1 cellular context compared by ENCODE assay signal in the genomic region with DNA sequence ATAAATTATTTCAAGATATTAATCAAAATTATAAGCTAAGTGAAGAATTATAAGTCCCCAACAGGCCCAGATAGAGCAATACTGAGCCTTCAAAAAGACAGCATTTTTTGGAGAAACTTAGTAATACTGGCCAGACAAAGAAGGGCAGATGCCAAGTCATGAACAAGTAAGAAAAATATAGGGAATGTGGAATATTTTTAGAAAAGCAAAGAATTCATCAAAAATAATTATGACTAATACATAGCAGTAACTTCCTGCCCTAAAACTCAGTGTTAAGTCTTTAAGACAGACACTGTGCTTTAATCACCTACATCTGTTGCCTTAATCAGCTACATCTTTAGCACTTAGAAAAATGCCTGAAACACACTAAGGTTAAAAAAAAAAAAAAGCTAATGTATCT.
TF ChIP-seq lines count a peak whose summit lies in the region.

No MANE protein-coding gene starts in this region.

TF ChIP-seq in IMR-90, 13 proteins besides CTCF, POLR2A, EP300 and RAD21 (continued from another document):
- TF ChIP-seq SMC3 (IDR thresholded peaks at IDR 0.05; ENCODE audit: low read depth, low read length) (no peak), NFE2L2 (IDR thresholded peaks at IDR 0.05; ENCODE audit: low read depth, low read length) (no peak)
